ENCODE assay signal across 8 cellular contexts in genomic region chr12:122726056-122726558, GRCh38. TPM values are rescaled to one million over a fixed set of nuclear protein-coding genes. Genes with fewer than 3 reads are reported as not detected.
DNase-seq lines count a peak whose midpoint lies in the region; ATAC-seq and TF ChIP-seq lines count a peak whose summit lies in the region.

No MANE protein-coding gene starts in this region.

- H3K9me3 ChIP-seq in PC-3 (ENCODE audit: low read length): no peaks in the 10 kb centered on the region
- no peaks in the 10 kb centered on the region for H3K9me3 ChIP-seq in WERI-Rb-1 (ENCODE audit: severe bottlenecking)

- peak; percentile 22 for DNase-seq in activated T-cell treated with anti-CD3 and anti-CD28 coated beads for 4 hours
- DNase-seq in activated T-cell treated with anti-CD3 and anti-CD28 coated beads, Interleukin-2, amount 50 U/mL, for 1 hour: no peak
- peak; percentile 92 for DNase-seq in PC-3
- no peak for DNase-seq in WERI-Rb-1
- DNase-seq in NK-92 (lab: John Stamatoyannopoulos, UW; ENCODE audit: unreplicated experiment): no peak
- DNase-seq in NCI-H774 (lab: John Stamatoyannopoulos, UW): no peak

- H3K4me2 ChIP-seq in PC-3 (ENCODE audit: low read length): peak overlapping the region; percentile 70

- no peaks in the 10 kb centered on the region for H3F3A ChIP-seq in PC-3 (ENCODE audit: low read length, unreplicated experiment)

- H3K27ac ChIP-seq in PC-3 (ENCODE audit: low read length) (peak overlapping the region; percentile 63), WERI-Rb-1 (no peak overlapping the region)

- TF ChIP-seq CTCF in PC-3 (conservative IDR thresholded peaks at IDR 0.05; ENCODE audit: low read depth, low read length) (no peak), WERI-Rb-1 (IDR thresholded peaks at IDR 0.05; ENCODE audit: low read depth, low read length) (no peak)

- H3K4me3 Mint-ChIP-seq in dendritic cell treated with granulocyte-macrophage colony-stimulating factor and Interleukin-4, amounts not matched to agents 40 ng/mL and 50 ng/mL, for 4 days: peak overlapping the region; percentile 64
- H3K4me3 Mint-ChIP-seq in stimulated activated naive CD8-positive, alpha-beta T cell treated with anti-CD3 and anti-CD28 coated beads, Interleukin-15, Interleukin-2, amounts not matched to agents 100 ng/mL and 50 ng/mL, for 24 hours: peak overlapping the region; percentile 10

- H4K20me1 ChIP-seq in PC-3 (ENCODE audit: low read length): no peaks in the 10 kb centered on the region

- intact Hi-C loops in PC-3 (cut with micrococcal nuclease): loop anchor here (5.0 kb wide), 1 partner anchor 49 kb away; no protein-coding TSS in a partner anchor
- intact Hi-C loops in dendritic cell treated with granulocyte-macrophage colony-stimulating factor and Interleukin-4, amounts not matched to agents 40 ng/mL and 50 ng/mL, for 4 days (cut with micrococcal nuclease): no loop called here

- no peaks in the 10 kb centered on the region for H3K9me3 Mint-ChIP-seq in dendritic cell treated with granulocyte-macrophage colony-stimulating factor and Interleukin-4, amounts not matched to agents 40 ng/mL and 50 ng/mL, for 4 days
- no peaks in the 10 kb centered on the region for H3K9me3 Mint-ChIP-seq in stimulated activated naive CD8-positive, alpha-beta T cell treated with anti-CD3 and anti-CD28 coated beads, Interleukin-15, Interleukin-2, amounts not matched to agents 100 ng/mL and 50 ng/mL, for 24 hours

- peak overlapping the region; percentile 88 for H3K27ac Mint-ChIP-seq in dendritic cell treated with granulocyte-macrophage colony-stimulating factor and Interleukin-4, amounts not matched to agents 40 ng/mL and 50 ng/mL, for 4 days
- peak overlapping the region; percentile 60 for H3K27ac Mint-ChIP-seq in stimulated activated naive CD8-positive, alpha-beta T cell treated with anti-CD3 and anti-CD28 coated beads, Interleukin-15, Interleukin-2, amounts not matched to agents 100 ng/mL and 50 ng/mL, for 24 hours

- H3K27me3 ChIP-seq in PC-3 (ENCODE audit: low read length): no peaks in the 10 kb centered on the region
- no peaks in the 10 kb centered on the region for H3K27me3 ChIP-seq in WERI-Rb-1 (ENCODE audit: insufficient read depth, low read depth, severe bottlenecking)

- POLR2A ChIA-PET in PC-3 (lab: Charles Lee; ENCODE audit: unreplicated experiment): interaction anchor here (0.6 kb wide), 1 partner anchor 41 kb away, joined by 3 read pairs; no protein-coding TSS in a partner anchor

- CTCF ChIA-PET in PC-3 (lab: Charles Lee): no interaction called here

- peaks cover 32% of the 10 kb centered on the region for H3K27me3 Mint-ChIP-seq in dendritic cell treated with granulocyte-macrophage colony-stimulating factor and Interleukin-4, amounts not matched to agents 40 ng/mL and 50 ng/mL, for 4 days
- no peaks in the 10 kb centered on the region for H3K27me3 Mint-ChIP-seq in stimulated activated naive CD8-positive, alpha-beta T cell treated with anti-CD3 and anti-CD28 coated beads, Interleukin-15, Interleukin-2, amounts not matched to agents 100 ng/mL and 50 ng/mL, for 24 hours

- peaks cover 24% of the 10 kb centered on the region for H3K79me2 ChIP-seq in PC-3 (ENCODE audit: low read length)

- peak; percentile 69 for ATAC-seq in PC-3

- no peaks in the 10 kb centered on the region for H3K36me3 Mint-ChIP-seq in dendritic cell treated with granulocyte-macrophage colony-stimulating factor and Interleukin-4, amounts not matched to agents 40 ng/mL and 50 ng/mL, for 4 days (ENCODE audit: low read depth)
- no peaks in the 10 kb centered on the region for H3K36me3 Mint-ChIP-seq in stimulated activated naive CD8-positive, alpha-beta T cell treated with anti-CD3 and anti-CD28 coated beads, Interleukin-15, Interleukin-2, amounts not matched to agents 100 ng/mL and 50 ng/mL, for 24 hours (ENCODE audit: low read depth)

- H3K36me3 ChIP-seq in PC-3 (ENCODE audit: low read depth, low read length) (no peaks in the 10 kb centered on the region), WERI-Rb-1 (no peaks in the 10 kb centered on the region)

- H3K4me1 Mint-ChIP-seq in dendritic cell treated with granulocyte-macrophage colony-stimulating factor and Interleukin-4, amounts not matched to agents 40 ng/mL and 50 ng/mL, for 4 days (ENCODE audit: low read depth): peaks cover 75% of the 10 kb centered on the region
- H3K4me1 Mint-ChIP-seq in stimulated activated naive CD8-positive, alpha-beta T cell treated with anti-CD3 and anti-CD28 coated beads, Interleukin-15, Interleukin-2, amounts not matched to agents 100 ng/mL and 50 ng/mL, for 24 hours (ENCODE audit: low read depth): peaks cover 54% of the 10 kb centered on the region

- no peaks in the 10 kb centered on the region for H3K9me2 ChIP-seq in PC-3 (replicated peaks; ENCODE audit: low read length)

- peak overlapping the region; percentile 3; the same call in 1 of the 2 replicates for H3K9ac ChIP-seq in PC-3 (ENCODE audit: low read length)

- H2AFZ ChIP-seq in PC-3 (ENCODE audit: low read length): peak overlapping the region; percentile 17; the same call in 1 of the 2 replicates

- H3K4me1 ChIP-seq in PC-3 (ENCODE audit: insufficient read depth, low read length): peaks cover 49% of the 10 kb centered on the region

- BruUV-seq in PC-3 (replicated peaks; lab: Mats Ljungman, UMichigan): no TSS peak

- H3K4me3 ChIP-seq in PC-3 (ENCODE audit: low read length): peak overlapping the region; percentile 38
- no peak overlapping the region for H3K4me3 ChIP-seq in WERI-Rb-1 (ENCODE audit: low read depth, low read length)

RNA-seq across cellular contexts. Expression of gene HCAR1, which starts 4.5 kb away (rescaled TPM):
- 4.0 and 4.7 TPM in 2 replicates for total RNA-seq in PC-3 (2014; rRNA removed)

RNA-seq across cellular contexts. Expression of gene HCAR3, which starts 9.5 kb away (rescaled TPM):
- total RNA-seq in PC-3 (2014; rRNA removed): not detected in 2 replicates

RNA-seq across cellular contexts. Expression of gene HCAR2, which starts 22.9 kb away (rescaled TPM):
- total RNA-seq in PC-3 (2014; rRNA removed): 0.17 TPM in 1 of 2 replicates, not detected in the other

RNA-seq across cellular contexts. Expression of gene DENR, which starts 26.5 kb away (rescaled TPM):
- total RNA-seq in PC-3 (2014; rRNA removed): 83.3 and 91.9 TPM in 2 replicates

RNA-seq across cellular contexts. Expression of gene CCDC62, which starts 48.3 kb away (rescaled TPM):
- total RNA-seq in PC-3 (2014; rRNA removed): 0.47 and 0.58 TPM in 2 replicates

Comparison
In these comparisons a context has a peak if more than half of its experiments do, and no peak if none do; other contexts are left out.
1. DNase-seq: peak in activated T-cell treated with anti-CD3 and anti-CD28 coated beads for 4 hours (single experiment) and PC-3 (single experiment); none in activated T-cell treated with anti-CD3 and anti-CD28 coated beads, Interleukin-2, amount 50 U/mL, for 1 hour (single experiment), WERI-Rb-1 (single experiment), NK-92 (single experiment) and NCI-H774 (single experiment).